In genomic region chr7:157335991-157336382, GRCh38 we compare ENCODE assay signal across 9 cellular contexts. TPM values are rescaled to one million over a fixed set of nuclear protein-coding genes. Genes with fewer than 3 reads are reported as not detected.
A peak's percentile ranks its signal among the peaks of the same experiment; 100 is the strongest.
DNase-seq lines count a peak whose midpoint lies in the region; ATAC-seq, FAIRE-seq and TF ChIP-seq lines count a peak whose summit lies in the region.
"Had no signal": no experiment of that assay in that cellular context is flagged by ENCODE, and none has a peak within 500 bp of the region (broad histone marks: within the 10 kb centered on the region; RNA-seq: fewer than 3 reads in every experiment).

No MANE protein-coding gene starts in this region.

- H3K27ac ChIP-seq in uterus: peak overlapping the region; percentile 97 to 99

- ATAC-seq in HG03097 (IDR thresholded peaks at IDR 0.05; ENCODE audit: low FRiP score, unreplicated experiment): no peak

- no peaks in the 10 kb centered on the region for H3K9me3 Mint-ChIP-seq in activated naive CD4-positive, alpha-beta T cell treated with anti-CD3 and anti-CD28 coated beads, Interleukin-2, amount 10 ng/mL, durations not matched to agents 7 days and 5 days
- no peaks in the 10 kb centered on the region for H3K9me3 Mint-ChIP-seq in mesothelial cell of epicardium

- peak overlapping the region; percentile 98 for H3K27ac Mint-ChIP-seq in activated naive CD4-positive, alpha-beta T cell treated with anti-CD3 and anti-CD28 coated beads, Interleukin-2, amount 10 ng/mL, durations not matched to agents 7 days and 5 days
- H3K27ac Mint-ChIP-seq in mesothelial cell of epicardium: peak overlapping the region; percentile 99

- H3K4me3 ChIP-seq in bronchial epithelial cell (ENCODE audit: low read depth, low read length): peak overlapping the region; percentile 71
- peak overlapping the region; percentile 90 to 93 for H3K4me3 ChIP-seq in uterus

- H3K27me3 Mint-ChIP-seq in activated naive CD4-positive, alpha-beta T cell treated with anti-CD3 and anti-CD28 coated beads, Interleukin-2, amount 10 ng/mL, durations not matched to agents 7 days and 5 days: peaks cover 49% of the 10 kb centered on the region
- peaks cover 3% of the 10 kb centered on the region for H3K27me3 Mint-ChIP-seq in mesothelial cell of epicardium (ENCODE audit: low read depth)

- TF ChIP-seq POLR2A in uterus (IDR thresholded peaks at IDR 0.05): no peak

- no peak for FAIRE-seq in bronchial epithelial cell (lab: Jason Lieb, UNC)
- FAIRE-seq: islet of Langerhans had no signal

- intact Hi-C loops in uterus (cut with DNase I; ENCODE audit: low total_unique reads): no loop called here

- peak overlapping the region; percentile 88 for H3K4me3 Mint-ChIP-seq in activated naive CD4-positive, alpha-beta T cell treated with anti-CD3 and anti-CD28 coated beads, Interleukin-2, amount 10 ng/mL, durations not matched to agents 7 days and 5 days
- H3K4me3 Mint-ChIP-seq in mesothelial cell of epicardium: peak overlapping the region; percentile 94

- H3K27me3 ChIP-seq in bronchial epithelial cell (ENCODE audit: control insufficient read depth, insufficient read depth, low read length): no peaks in the 10 kb centered on the region
- H3K27me3 ChIP-seq in uterus: no peaks in the 10 kb centered on the region

- H3K9me3 ChIP-seq in uterus: no peaks in the 10 kb centered on the region

- DNase-seq in activated naive CD4-positive, alpha-beta T cell treated with anti-CD3 and anti-CD28 coated beads, Interleukin-2, amount 10 ng/mL, durations not matched to agents 7 days and 5 days: no peak
- no peak for DNase-seq in activated naive CD4-positive, alpha-beta T cell (lab: John Stamatoyannopoulos, UW)
- DNase-seq in bronchial epithelial cell (ENCODE audit: low read depth): no peak
- DNase-seq in mesothelial cell of epicardium (ENCODE audit: low spot score in 2 of 2, unreplicated experiment in 2 of 2): no peak
- DNase-seq in uterus: no peak
- no peak for DNase-seq in hypothalamus (lab: John Stamatoyannopoulos, UW)
- no peak for DNase-seq in NCI-H526 (lab: John Stamatoyannopoulos, UW)

- peaks cover 41% of the 10 kb centered on the region for H3K4me1 Mint-ChIP-seq in activated naive CD4-positive, alpha-beta T cell treated with anti-CD3 and anti-CD28 coated beads, Interleukin-2, amount 10 ng/mL, durations not matched to agents 7 days and 5 days
- peaks cover 21% of the 10 kb centered on the region for H3K4me1 Mint-ChIP-seq in mesothelial cell of epicardium

- H3K4me1 ChIP-seq in uterus: no peaks in the 10 kb centered on the region

- TF ChIP-seq CTCF in bronchial epithelial cell (IDR thresholded peaks at IDR 0.05; ENCODE audit: insufficient read depth, low read length, severe bottlenecking) (no peak), mesothelial cell of epicardium (IDR thresholded peaks at IDR 0.05; ENCODE audit: unreplicated experiment) (no peak), uterus (IDR thresholded peaks at IDR 0.05) (no peak)

- H3K36me3 ChIP-seq in bronchial epithelial cell (ENCODE audit: control insufficient read depth, insufficient read depth, low read length): no peaks in the 10 kb centered on the region
- H3K36me3 ChIP-seq in uterus: no peaks in the 10 kb centered on the region

- CTCF ChIA-PET in activated naive CD4-positive, alpha-beta T cell treated with anti-CD3 and anti-CD28 coated beads, Interleukin-2, amount 10 ng/mL, durations not matched to agents 7 days and 5 days (lab: Charles Lee): interaction anchor here (1.1 to 1.5 kb wide), 2 partner anchors 9 to 62 kb away, joined by 3 to 4 read pairs; no protein-coding TSS in a partner anchor

- peaks cover 18% of the 10 kb centered on the region for H3K36me3 Mint-ChIP-seq in activated naive CD4-positive, alpha-beta T cell treated with anti-CD3 and anti-CD28 coated beads, Interleukin-2, amount 10 ng/mL, durations not matched to agents 7 days and 5 days
- no peaks in the 10 kb centered on the region for H3K36me3 Mint-ChIP-seq in mesothelial cell of epicardium

RNA-seq across cellular contexts. Expression of gene DNAJB6, which starts 0.8 kb away (rescaled TPM):
- total RNA-seq in bronchial epithelial cell (87.9 and 113 TPM in 2 replicates), mesothelial cell of epicardium (104 to 115 TPM (median 110 TPM) in 3 replicates), uterus (100 to 1,000 TPM in 3 of 4 donors, 10 to 100 TPM in 1; 63.5 to 125 (median 107) TPM)
